Comparison of ENCODE assay signal across 8 cellular contexts in the genomic region with DNA sequence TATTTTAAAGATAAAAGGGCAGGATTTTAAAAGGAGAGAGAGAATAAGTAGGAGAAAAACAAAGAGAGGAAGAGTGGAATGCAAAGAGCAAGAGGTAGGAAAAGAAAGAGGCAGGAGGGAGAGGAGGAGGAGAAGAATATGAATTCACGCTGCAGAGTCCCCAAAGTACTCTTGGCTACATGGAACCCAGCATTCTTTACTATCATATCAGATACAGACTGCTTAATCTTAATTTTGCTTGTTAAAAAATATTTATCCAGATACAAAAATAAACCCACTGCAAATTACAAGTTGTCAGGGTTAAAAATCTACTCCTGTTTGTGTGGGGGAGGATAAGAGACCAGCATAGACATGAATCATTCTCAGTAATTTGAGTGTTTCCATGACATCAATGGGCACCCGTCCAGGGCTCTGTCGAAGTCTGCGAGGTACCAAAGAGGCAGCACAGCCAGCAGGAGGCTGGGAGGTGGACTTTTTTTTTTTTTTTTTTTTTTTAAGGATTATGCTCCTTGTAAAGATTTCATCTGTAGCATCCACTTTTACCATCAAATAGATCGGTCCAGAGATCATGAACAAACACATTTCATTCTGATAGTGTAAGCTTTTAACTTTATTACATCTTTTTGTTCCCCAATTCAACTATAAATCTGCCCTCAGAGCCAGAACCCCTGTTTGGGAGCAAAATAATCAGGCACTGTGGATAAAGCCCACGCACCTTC.
DNase-seq lines count a peak whose midpoint lies in the region; ATAC-seq, FAIRE-seq and TF ChIP-seq lines count a peak whose summit lies in the region.

No MANE protein-coding gene starts in this region.

- H2AFZ ChIP-seq in GM23248: no peak overlapping the region
- H2AFZ ChIP-seq in GM12878 (ENCODE audit: control insufficient read depth, low read depth, low read length): no peak overlapping the region

- peaks cover 84% of the 10 kb centered on the region for H3K79me2 ChIP-seq in GM23248 (ENCODE audit: insufficient read depth)
- H3K79me2 ChIP-seq in GM12878 (ENCODE audit: control insufficient read depth, insufficient read depth, low read length): no peaks in the 10 kb centered on the region

- H3K27ac ChIP-seq in GM23248: peak overlapping the region; percentile 64
- H3K27ac ChIP-seq in GM12878 (ENCODE audit: control insufficient read depth, insufficient read depth): no peak overlapping the region

- H3K9ac ChIP-seq in GM23248 (peak overlapping the region; percentile 43), GM12878 (ENCODE audit: control insufficient read depth, insufficient read depth, low read length) (no peak overlapping the region)

- ATAC-seq in GM12878: peak; percentile 59
- peak; percentile 79 for ATAC-seq in stimulated activated memory B cell treated with anti-CD40 and anti-IgM and Interleukin-4, amounts not matched to agents 10 μg/mL and 1 μg/mL and 100 μg/mL, for 72 hours
- ATAC-seq in GM21825 (IDR thresholded peaks at IDR 0.05; ENCODE audit: unreplicated experiment): no peak

- WGBS in GM23248 (ENCODE audit: low coverage in 1 of 2, low lambda C conversion rate in 2 of 2, missing lambda C conversion rate in 2 of 2), 2 experiments: 32 to 35% methylated on average over 6 of the region's 6 CpGs
- 26% methylated on average over 6 of the region's 6 CpGs for WGBS in GM12878 (ENCODE audit: insufficient coverage, insufficient replicate concordance, low lambda C conversion rate, missing lambda C conversion rate)

- H3K4me3 ChIP-seq in GM23248: no peak overlapping the region; the same call in 1 of the 2 replicates
- no peak overlapping the region for H3K4me3 ChIP-seq in GM12878

- POLR2A ChIA-PET in GM12878 (lab: Charles Lee): no interaction called here

- H3K4me1 ChIP-seq in GM23248 (ENCODE audit: insufficient read depth): peaks cover 26% of the 10 kb centered on the region
- no peaks in the 10 kb centered on the region for H3K4me1 ChIP-seq in GM12878 (ENCODE audit: control insufficient read depth, insufficient read depth, low read length)

- intact Hi-C loops in GM12878 (cut with micrococcal nuclease; ENCODE audit: unreplicated experiment): no loop called here

- FAIRE-seq in GM12878 (lab: Jason Lieb, UNC): no peak

- H3K4me2 ChIP-seq in GM23248 (ENCODE audit: unreplicated experiment) (peak overlapping the region; percentile 37), GM12878 (ENCODE audit: control insufficient read depth, insufficient read depth) (no peak overlapping the region)

- H3K9me3 ChIP-seq in GM23248 (ENCODE audit: low read depth) (no peaks in the 10 kb centered on the region), GM12878 (replicated peaks; ENCODE audit: control insufficient read depth, insufficient read depth, low read length) (no peaks in the 10 kb centered on the region)

- no peaks in the 10 kb centered on the region for H3K27me3 Mint-ChIP-seq in stimulated activated memory B cell treated with anti-CD40 and anti-IgM and Interleukin-4, amounts not matched to agents 10 μg/mL and 1 μg/mL and 100 μg/mL, for 72 hours

- SMC1A ChIA-PET in GM12878 (lab: Charles Lee; ENCODE audit: uncharacterized antibody, unreplicated experiment): interaction anchor here (1.2 kb wide), 1 partner anchor 15 kb away, joined by 4 read pairs; no protein-coding TSS in a partner anchor

- TF ChIP-seq RAD21 in GM12878 (IDR thresholded peaks at IDR 0.05; ENCODE audit: insufficient read depth, low read depth, low read length): no peak

- no peaks in the 10 kb centered on the region for H3K27me3 ChIP-seq in GM23248 (replicated peaks; ENCODE audit: insufficient read depth)
- no peaks in the 10 kb centered on the region; a peak in 1 of 4 replicates for H3K27me3 ChIP-seq in GM12878 (replicated peaks in 1 of 2; ENCODE audit: control insufficient read depth in 2 of 2, insufficient read depth in 2 of 2, low read length in 1 of 2)

- in situ Hi-C loops in GM23248 (cut with MboI): loop anchor here (25.0 kb wide), 1 partner anchor 1156 kb away; no protein-coding TSS in a partner anchor
- in situ Hi-C loops in GM12878 (cut with MboI): loop anchor here (10.0 kb wide), 1 partner anchor 171 kb away; no protein-coding TSS in a partner anchor

- H3K9me3 Mint-ChIP-seq in stimulated activated memory B cell treated with anti-CD40 and anti-IgM and Interleukin-4, amounts not matched to agents 10 μg/mL and 1 μg/mL and 100 μg/mL, for 72 hours: no peaks in the 10 kb centered on the region

- no peak for TF ChIP-seq EP300 in GM12878 (IDR thresholded peaks at IDR 0.05; ENCODE audit: borderline replicate concordance in 1 of 2, control insufficient read depth in 1 of 2, low read depth in 2 of 2, low read length in 2 of 2)

- H3K27ac Mint-ChIP-seq in stimulated activated memory B cell treated with anti-CD40 and anti-IgM and Interleukin-4, amounts not matched to agents 10 μg/mL and 1 μg/mL and 100 μg/mL, for 72 hours: peak overlapping the region; percentile 85

- H3K36me3 ChIP-seq in GM23248 (ENCODE audit: low read depth) (no peaks in the 10 kb centered on the region), GM12878 (ENCODE audit: control insufficient read depth in 2 of 2, insufficient read depth in 2 of 2, low read length in 1 of 2) (no peaks in the 10 kb centered on the region)

- DNase-seq in GM23248 (peak; percentile 95), NCI-H2171 treated with DMSO at 0.1 percent for 48 hours (lab: John Stamatoyannopoulos, UW) (peak; percentile 96), GM12878 (ENCODE audit: low read depth, low spot score) (no peak), hypothalamus (lab: John Stamatoyannopoulos, UW) (peak in 41 of 51 donors; percentile 24 to 88 (median 73)), CD1c-positive myeloid dendritic cell (ENCODE audit: extremely low spot score) (no peak), iPS-NIHi11 (ENCODE audit: low spot score) (no peak)

- BruUV-seq in GM12878 (replicated peaks; lab: Mats Ljungman, UMichigan): no TSS peak

- no peaks in the 10 kb centered on the region for H3K9me2 ChIP-seq in GM23248 (ENCODE audit: insufficient read depth)

- H3K4me1 Mint-ChIP-seq in stimulated activated memory B cell treated with anti-CD40 and anti-IgM and Interleukin-4, amounts not matched to agents 10 μg/mL and 1 μg/mL and 100 μg/mL, for 72 hours: peaks cover 25% of the 10 kb centered on the region

- peaks cover 24% of the 10 kb centered on the region for H3F3A ChIP-seq in GM23248 (ENCODE audit: insufficient read depth)

- TF ChIP-seq POLR2A in GM12878 (IDR thresholded peaks at IDR 0.05; ENCODE audit: low read depth, low read length): no peak

- H3K4me3 Mint-ChIP-seq in stimulated activated memory B cell treated with anti-CD40 and anti-IgM and Interleukin-4, amounts not matched to agents 10 μg/mL and 1 μg/mL and 100 μg/mL, for 72 hours: no peak overlapping the region

- H3K36me3 Mint-ChIP-seq in stimulated activated memory B cell treated with anti-CD40 and anti-IgM and Interleukin-4, amounts not matched to agents 10 μg/mL and 1 μg/mL and 100 μg/mL, for 72 hours: peaks cover 11% of the 10 kb centered on the region

- CTCF ChIA-PET in GM12878 (lab: Yijun Ruan, JAX): interaction anchor here (2.4 kb wide), 1 partner anchor 9 kb away, joined by 10 read pairs; no protein-coding TSS in a partner anchor

- RAD21 ChIA-PET in GM12878 (lab: Charles Lee; ENCODE audit: unreplicated experiment): interaction anchor here (0.7 kb wide), 1 partner anchor 174 kb away, joined by 5 read pairs; no protein-coding TSS in a partner anchor

- H4K20me1 ChIP-seq in GM23248 (ENCODE audit: insufficient read depth) (no peaks in the 10 kb centered on the region), GM12878 (ENCODE audit: control insufficient read depth, insufficient read depth) (no peaks in the 10 kb centered on the region)

- TF ChIP-seq CTCF in GM12878 (IDR thresholded peaks at IDR 0.05 in 2 of 3, conservative IDR thresholded peaks at IDR 0.05 in 1 of 3; ENCODE audit: control insufficient read depth in 2 of 3, extremely low read depth in 1 of 3, insufficient read depth in 1 of 3, low read depth in 3 of 3, low read length in 3 of 3): no peak

TF ChIP-seq in GM12878, 131 proteins besides CTCF, POLR2A, EP300 and RAD21 (continues in another document):
- TF ChIP-seq, protein P1, sequence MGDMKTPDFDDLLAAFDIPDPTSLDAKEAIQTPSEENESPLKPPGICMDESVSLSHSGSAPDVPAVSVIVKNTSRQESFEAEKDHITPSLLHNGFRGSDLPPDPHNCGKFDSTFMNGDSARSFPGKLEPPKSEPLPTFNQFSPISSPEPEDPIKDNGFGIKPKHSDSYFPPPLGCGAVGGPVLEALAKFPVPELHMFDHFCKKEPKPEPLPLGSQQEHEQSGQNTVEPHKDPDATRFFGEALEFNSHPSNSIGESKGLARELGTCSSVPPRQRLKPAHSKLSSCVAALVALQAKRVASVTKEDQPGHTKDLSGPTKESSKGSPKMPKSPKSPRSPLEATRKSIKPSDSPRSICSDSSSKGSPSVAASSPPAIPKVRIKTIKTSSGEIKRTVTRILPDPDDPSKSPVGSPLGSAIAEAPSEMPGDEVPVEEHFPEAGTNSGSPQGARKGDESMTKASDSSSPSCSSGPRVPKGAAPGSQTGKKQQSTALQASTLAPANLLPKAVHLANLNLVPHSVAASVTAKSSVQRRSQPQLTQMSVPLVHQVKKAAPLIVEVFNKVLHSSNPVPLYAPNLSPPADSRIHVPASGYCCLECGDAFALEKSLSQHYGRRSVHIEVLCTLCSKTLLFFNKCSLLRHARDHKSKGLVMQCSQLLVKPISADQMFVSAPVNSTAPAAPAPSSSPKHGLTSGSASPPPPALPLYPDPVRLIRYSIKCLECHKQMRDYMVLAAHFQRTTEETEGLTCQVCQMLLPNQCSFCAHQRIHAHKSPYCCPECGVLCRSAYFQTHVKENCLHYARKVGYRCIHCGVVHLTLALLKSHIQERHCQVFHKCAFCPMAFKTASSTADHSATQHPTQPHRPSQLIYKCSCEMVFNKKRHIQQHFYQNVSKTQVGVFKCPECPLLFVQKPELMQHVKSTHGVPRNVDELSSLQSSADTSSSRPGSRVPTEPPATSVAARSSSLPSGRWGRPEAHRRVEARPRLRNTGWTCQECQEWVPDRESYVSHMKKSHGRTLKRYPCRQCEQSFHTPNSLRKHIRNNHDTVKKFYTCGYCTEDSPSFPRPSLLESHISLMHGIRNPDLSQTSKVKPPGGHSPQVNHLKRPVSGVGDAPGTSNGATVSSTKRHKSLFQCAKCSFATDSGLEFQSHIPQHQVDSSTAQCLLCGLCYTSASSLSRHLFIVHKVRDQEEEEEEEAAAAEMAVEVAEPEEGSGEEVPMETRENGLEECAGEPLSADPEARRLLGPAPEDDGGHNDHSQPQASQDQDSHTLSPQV (IDR thresholded peaks at IDR 0.05): no peak
- TF ChIP-seq MTA2 (IDR thresholded peaks at IDR 0.05; ENCODE audit: low read depth): no peak
- TF ChIP-seq PAX5 (IDR thresholded peaks at IDR 0.05; ENCODE audit: borderline replicate concordance, low read depth, low read length): no peak
- no peak for TF ChIP-seq SRF (IDR thresholded peaks at IDR 0.05; ENCODE audit: low read depth in 2 of 2, low read length in 2 of 2)
- TF ChIP-seq, protein P2, sequence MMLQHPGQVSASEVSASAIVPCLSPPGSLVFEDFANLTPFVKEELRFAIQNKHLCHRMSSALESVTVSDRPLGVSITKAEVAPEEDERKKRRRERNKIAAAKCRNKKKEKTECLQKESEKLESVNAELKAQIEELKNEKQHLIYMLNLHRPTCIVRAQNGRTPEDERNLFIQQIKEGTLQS (IDR thresholded peaks at IDR 0.05; ENCODE audit: borderline replicate concordance, extremely low read depth, low read depth, low read length): no peak
- TF ChIP-seq FOXK2 (IDR thresholded peaks at IDR 0.05): no peak
- TF ChIP-seq SMARCA5 (IDR thresholded peaks at IDR 0.05): no peak

Comparison
In these comparisons a context has a peak if more than half of its experiments do, and no peak if none do; other contexts are left out.
1. DNase-seq: peak in GM23248 (single experiment), NCI-H2171 treated with DMSO at 0.1 percent for 48 hours (single experiment) and hypothalamus (41 of 51); none in GM12878 (single experiment), CD1c-positive myeloid dendritic cell (single experiment) and iPS-NIHi11 (single experiment).